In the genomic region with DNA sequence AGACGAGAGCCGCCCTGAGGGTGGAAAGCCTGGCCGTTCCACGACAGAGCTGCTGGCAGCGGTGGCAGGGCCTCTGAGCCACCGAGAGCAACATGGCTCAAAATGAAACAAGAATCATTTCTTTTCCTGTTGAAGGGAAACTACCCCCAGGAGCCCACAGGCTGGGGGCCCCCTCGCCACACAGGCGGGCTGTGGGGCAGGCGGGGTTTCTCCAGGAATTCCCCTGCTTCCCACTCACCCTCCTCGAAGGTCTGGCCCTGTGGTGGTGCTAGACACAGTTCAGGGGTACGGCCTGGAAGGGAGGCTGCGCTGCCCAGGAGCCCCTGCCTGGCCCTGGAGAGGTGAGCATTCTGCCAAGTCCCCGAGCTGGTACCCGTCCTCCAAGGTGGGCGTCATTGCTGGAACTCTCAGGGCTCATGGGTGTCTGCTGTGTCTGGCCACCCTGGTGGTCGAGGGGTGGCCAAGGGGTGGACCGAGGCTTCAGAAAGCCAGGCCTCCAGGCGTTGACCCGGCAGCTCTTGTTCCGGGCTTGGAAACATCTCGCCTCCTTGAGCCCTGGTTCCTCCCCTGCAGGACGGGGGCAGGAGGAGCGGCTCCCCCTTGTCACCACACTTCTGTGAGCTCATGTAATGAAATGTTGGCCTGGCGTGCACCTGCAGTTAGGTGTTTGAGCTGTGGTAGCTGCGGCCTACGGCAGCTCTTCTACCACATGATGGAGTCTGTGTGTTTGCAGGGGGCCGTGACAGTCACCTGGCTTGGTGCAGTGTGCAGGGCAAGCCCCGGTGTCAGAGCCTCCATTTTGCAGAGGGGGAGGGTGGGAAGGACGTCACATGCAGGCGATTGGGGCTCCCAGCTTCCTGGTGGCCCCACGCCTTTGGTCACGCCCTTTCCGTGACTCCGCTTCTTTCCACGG, we compare ENCODE assay signal across 8 cellular contexts.
DNase-seq lines count a peak whose midpoint lies in the region; ATAC-seq, FAIRE-seq and TF ChIP-seq lines count a peak whose summit lies in the region.

No MANE protein-coding gene starts in this region.

- peaks cover 3% of the 10 kb centered on the region; the same call in 1 of the 2 replicates for H3K36me3 ChIP-seq in MG63

- H3K4me3 Mint-ChIP-seq in stimulated activated naive CD8-positive, alpha-beta T cell treated with anti-CD3 and anti-CD28 coated beads, Interleukin-15, amount 100 ng/mL, for 72 hours = peak overlapping the region; percentile 72 to 81

- DNase-seq in GM12891 (ENCODE audit: insufficient read length, low spot score) (peak; percentile 89), D721Med (ENCODE audit: insufficient read length, low spot score) (no peak), MG63 (no peak), NCI-H82 (lab: John Stamatoyannopoulos, UW) (no peak)
- DNase-seq in activated CD4-positive, alpha-beta T cell treated with anti-CD3 and anti-CD28 coated beads for 1 hour = peak; percentile 33
- peak; percentile 89 to 91 for DNase-seq in stimulated activated naive CD8-positive, alpha-beta T cell treated with anti-CD3 and anti-CD28 coated beads, Interleukin-15, amount 100 ng/mL, for 72 hours

- H3K9me3 Mint-ChIP-seq in stimulated activated naive CD8-positive, alpha-beta T cell treated with anti-CD3 and anti-CD28 coated beads, Interleukin-15, amount 100 ng/mL, for 72 hours = peaks cover 6 to 8% of the 10 kb centered on the region in 2 donors

- no peak for TF ChIP-seq CTCF in D721Med (IDR thresholded peaks at IDR 0.05; ENCODE audit: insufficient read depth, missing control alignments)

- H3K27ac Mint-ChIP-seq in stimulated activated naive CD8-positive, alpha-beta T cell treated with anti-CD3 and anti-CD28 coated beads, Interleukin-15, amount 100 ng/mL, for 72 hours = peak overlapping the region; percentile 90 to 98

- no peaks in the 10 kb centered on the region for H3K9me3 ChIP-seq in MG63

- peak; percentile 36 for ATAC-seq in HG02623 (IDR thresholded peaks at IDR 0.05; ENCODE audit: unreplicated experiment)
- ATAC-seq in esophagus mucosa = peak; percentile 9
- peak; percentile 77 for ATAC-seq in stimulated activated naive CD8-positive, alpha-beta T cell treated with anti-CD3 and anti-CD28 coated beads, Interleukin-15, amount 100 ng/mL, for 72 hours

- no peaks in the 10 kb centered on the region for H3K27me3 ChIP-seq in MG63

- H3K4me3 ChIP-seq in MG63 = no peak overlapping the region

- TF ChIP-seq POLR2A in GM12891 (IDR thresholded peaks at IDR 0.05; ENCODE audit: low read depth, low read length) = peak; percentile 76; the same call in 1 of the 2 replicates

- H3K27me3 Mint-ChIP-seq in stimulated activated naive CD8-positive, alpha-beta T cell treated with anti-CD3 and anti-CD28 coated beads, Interleukin-15, amount 100 ng/mL, for 72 hours = peaks cover 22% of the 10 kb centered on the region

- FAIRE-seq in GM12891 (lab: Jason Lieb, UNC) (no peak), D721Med (lab: Jason Lieb, UNC) (no peak)

- peaks cover 88% of the 10 kb centered on the region for H3K4me1 Mint-ChIP-seq in stimulated activated naive CD8-positive, alpha-beta T cell treated with anti-CD3 and anti-CD28 coated beads, Interleukin-15, amount 100 ng/mL, for 72 hours

TF ChIP-seq in GM12891, 5 proteins besides CTCF, POLR2A, EP300 and RAD21:
- TF ChIP-seq SPI1 (IDR thresholded peaks at IDR 0.05; ENCODE audit: low read depth, low read length) (peak; percentile 25; the same call in 1 of the 2 replicates), POLR2AphosphoS5 (IDR thresholded peaks at IDR 0.05; ENCODE audit: low read depth, low read length) (peak; percentile 96), TAF1 (IDR thresholded peaks at IDR 0.05; ENCODE audit: low read depth, low read length) (peak; percentile 80), POU2F2 (IDR thresholded peaks at IDR 0.05; ENCODE audit: low read depth, low read length) (peak; percentile 74; the same call in 1 of the 2 replicates), PAX5 (IDR thresholded peaks at IDR 0.05; ENCODE audit: insufficient read depth, low read length, severe bottlenecking) (no peak)

Comparison
In these comparisons a context has a peak if more than half of its experiments do, and no peak if none do; other contexts are left out.
1. DNase-seq: peak in GM12891 (single experiment), activated CD4-positive, alpha-beta T cell treated with anti-CD3 and anti-CD28 coated beads for 1 hour (single experiment) and stimulated activated naive CD8-positive, alpha-beta T cell treated with anti-CD3 and anti-CD28 coated beads, Interleukin-15, amount 100 ng/mL, for 72 hours (2 of 2); none in D721Med (single experiment), MG63 (single experiment) and NCI-H82 (single experiment).
2. ATAC-seq: peak in every context shown above with its lines; median percentile 77 in stimulated activated naive CD8-positive, alpha-beta T cell treated with anti-CD3 and anti-CD28 coated beads, Interleukin-15, amount 100 ng/mL, for 72 hours; 36 in HG02623; 9 in esophagus mucosa.